Comparison of ENCODE assay signal across 10 cellular contexts in genomic region chr6:57190140-57190539, GRCh38. TPM values are rescaled to one million over a fixed set of nuclear protein-coding genes. Genes with fewer than 3 reads are reported as not detected.
A peak's percentile ranks its signal among the peaks of the same experiment; 100 is the strongest.
DNase-seq lines count a peak whose midpoint lies in the region; ATAC-seq and TF ChIP-seq lines count a peak whose summit lies in the region.
"Had no signal": no experiment of that assay in that cellular context is flagged by ENCODE, and none has a peak within 500 bp of the region (broad histone marks: within the 10 kb centered on the region; RNA-seq: fewer than 3 reads in every experiment).

No MANE protein-coding gene starts in this region.

- no peak overlapping the region for H3K9ac ChIP-seq in Karpas-422 (ENCODE audit: low read length)
- no peak overlapping the region for H3K9ac ChIP-seq in mesenchymal stem cell (ENCODE audit: low read length)

- H3K4me1 Mint-ChIP-seq in immature natural killer cell, result no peaks in the 10 kb centered on the region
- no peaks in the 10 kb centered on the region for H3K4me1 Mint-ChIP-seq in effector memory CD8-positive, alpha-beta T cell (ENCODE audit: low read depth in 2 of 2)
- H3K4me1 Mint-ChIP-seq in natural killer cell, result no peaks in the 10 kb centered on the region
- H3K4me1 Mint-ChIP-seq in activated T-cell treated with anti-CD3 and anti-CD28 coated beads, Interleukin-2, amount 50 U/mL, for 4 hours (ENCODE audit: low read depth), result no peaks in the 10 kb centered on the region

- POLR2A ChIA-PET in BJ (lab: Charles Lee), result no interaction called here

- peaks cover 12% of the 10 kb centered on the region for H3K79me1 ChIP-seq in mesenchymal stem cell (replicated peaks; ENCODE audit: low read length, poor library complexity, severe bottlenecking)

- H4K8ac ChIP-seq in mesenchymal stem cell (ENCODE audit: low read length), result no peak overlapping the region

- no peak overlapping the region for H2AK5ac ChIP-seq in mesenchymal stem cell (ENCODE audit: low read length, severe bottlenecking)

- no peaks in the 10 kb centered on the region for H3K9me2 ChIP-seq in Karpas-422 (replicated peaks; ENCODE audit: insufficient read depth, low read length)

- no peak overlapping the region for H3K4me3 ChIP-seq in BJ (ENCODE audit: low read depth, low read length)
- H3K4me3 ChIP-seq in Karpas-422 (ENCODE audit: low read length), result no peak overlapping the region
- no peak overlapping the region for H3K4me3 ChIP-seq in astrocyte of the spinal cord (ENCODE audit: low read depth, low read length)
- no peak overlapping the region for H3K4me3 ChIP-seq in mesenchymal stem cell (ENCODE audit: insufficient read depth in 1 of 2, low read depth in 1 of 2, low read length in 2 of 2)
- H3K4me3 ChIP-seq: lung had no signal

- peaks cover 9% of the 10 kb centered on the region for H3K79me2 ChIP-seq in Karpas-422 (ENCODE audit: low read length)

- H3K27ac Mint-ChIP-seq in immature natural killer cell, result no peak overlapping the region
- no peak overlapping the region for H3K27ac Mint-ChIP-seq in effector memory CD8-positive, alpha-beta T cell
- H3K27ac Mint-ChIP-seq in natural killer cell, result no peak overlapping the region
- H3K27ac Mint-ChIP-seq: activated naive CD4-positive, alpha-beta T cell treated with anti-CD3 and anti-CD28 coated beads, Interleukin-2, amount 10 ng/mL, durations not matched to agents 7 days and 5 days had no signal

- H3K9me3 ChIP-seq in Karpas-422 (ENCODE audit: low read length), result no peaks in the 10 kb centered on the region
- H3K9me3 ChIP-seq in mesenchymal stem cell (ENCODE audit: control insufficient read depth, low read length), result no peaks in the 10 kb centered on the region

- intact Hi-C loops in natural killer cell (cut with micrococcal nuclease), result no loop called here

- DNase-seq in BJ (ENCODE audit: low read depth) (no peak), Karpas-422 (peak; percentile 54), astrocyte of the spinal cord (ENCODE audit: low read depth, low spot score) (peak; percentile 57), mesenchymal stem cell (peak; percentile 49), immature natural killer cell (no peak), natural killer cell (no peak)
- DNase-seq in effector memory CD8-positive, alpha-beta T cell, result no peak
- DNase-seq in activated T-cell treated with anti-CD3 and anti-CD28 coated beads, Interleukin-2, amount 50 U/mL, for 4 hours, result no peak
- DNase-seq: activated naive CD4-positive, alpha-beta T cell treated with anti-CD3 and anti-CD28 coated beads, Interleukin-2, amount 10 ng/mL, durations not matched to agents 7 days and 5 days had no signal

- H3K9me3 Mint-ChIP-seq in immature natural killer cell (no peaks in the 10 kb centered on the region), natural killer cell (no peaks in the 10 kb centered on the region)
- H3K9me3 Mint-ChIP-seq in effector memory CD8-positive, alpha-beta T cell, result no peaks in the 10 kb centered on the region
- H3K9me3 Mint-ChIP-seq in activated T-cell treated with anti-CD3 and anti-CD28 coated beads, Interleukin-2, amount 50 U/mL, for 4 hours, result no peaks in the 10 kb centered on the region
- H3K9me3 Mint-ChIP-seq: activated naive CD4-positive, alpha-beta T cell treated with anti-CD3 and anti-CD28 coated beads, Interleukin-2, amount 10 ng/mL, durations not matched to agents 7 days and 5 days had no signal

- H3K27ac ChIP-seq in Karpas-422 (ENCODE audit: low read length) (no peak overlapping the region), mesenchymal stem cell (ENCODE audit: low read length, poor library complexity, severe bottlenecking) (no peak overlapping the region)

- H3K36me3 ChIP-seq in BJ (ENCODE audit: control insufficient read depth, insufficient read depth, low read length) (peaks cover 3% of the 10 kb centered on the region), Karpas-422 (ENCODE audit: insufficient read depth, low read length) (peaks cover 21% of the 10 kb centered on the region; the same call in 1 of the 2 replicates), mesenchymal stem cell (ENCODE audit: control insufficient read depth in 1 of 2, insufficient read depth in 2 of 2, low read depth in 1 of 2, low read length in 2 of 2) (peaks cover 5 to 90% of the 10 kb centered on the region in 2 experiments)

- H4K20me1 ChIP-seq in Karpas-422 (ENCODE audit: insufficient read depth, low read depth, low read length), result 0 out of 2 replicates have a peak, but pooled peaks cover 2% of the 10 kb centered on the region

- CTCF ChIA-PET in BJ (lab: Yijun Ruan, JAX), result interaction anchor here (0.8 to 7.3 kb wide), 8 partner anchors 8 to 287 kb away, joined by 3 to 87 read pairs (median 4); partner anchors contain the start of gene PRIM2

- no peak for ATAC-seq in effector memory CD8-positive, alpha-beta T cell (replicated peaks)
- no peak for ATAC-seq in natural killer cell
- ATAC-seq in activated T-cell treated with anti-CD3 and anti-CD28 coated beads, Interleukin-2, amount 50 U/mL, for 4 hours, result no peak

- in situ Hi-C loops in astrocyte of the spinal cord (cut with HindIII; ENCODE audit: low sequenced_read_pairs), result no loop called here

- H3K18ac ChIP-seq in mesenchymal stem cell (ENCODE audit: low read depth in 1 of 2, low read length in 2 of 2), result no peak overlapping the region

- H3K27me3 Mint-ChIP-seq in immature natural killer cell (ENCODE audit: low read depth in 3 of 3) (peaks cover 0 to 1% (median 0%) of the 10 kb centered on the region in 3 donors), natural killer cell (ENCODE audit: low read depth in 2 of 2) (no peaks in the 10 kb centered on the region)
- H3K27me3 Mint-ChIP-seq in effector memory CD8-positive, alpha-beta T cell, result no peaks in the 10 kb centered on the region
- no peaks in the 10 kb centered on the region for H3K27me3 Mint-ChIP-seq in activated T-cell treated with anti-CD3 and anti-CD28 coated beads, Interleukin-2, amount 50 U/mL, for 4 hours (ENCODE audit: low read depth)
- H3K27me3 Mint-ChIP-seq: activated naive CD4-positive, alpha-beta T cell treated with anti-CD3 and anti-CD28 coated beads, Interleukin-2, amount 10 ng/mL, durations not matched to agents 7 days and 5 days had no signal

- peaks cover 0 to 14% (median 2%) of the 10 kb centered on the region in 3 donors for H3K36me3 Mint-ChIP-seq in immature natural killer cell
- no peaks in the 10 kb centered on the region for H3K36me3 Mint-ChIP-seq in effector memory CD8-positive, alpha-beta T cell (ENCODE audit: insufficient read depth)
- H3K36me3 Mint-ChIP-seq in natural killer cell, result no peaks in the 10 kb centered on the region
- H3K36me3 Mint-ChIP-seq in activated T-cell treated with anti-CD3 and anti-CD28 coated beads, Interleukin-2, amount 50 U/mL, for 4 hours (ENCODE audit: insufficient read depth), result peaks cover 8% of the 10 kb centered on the region

- TF ChIP-seq CTCF in BJ (IDR thresholded peaks at IDR 0.05; ENCODE audit: insufficient read depth, low read depth, low read length) (peak; percentile 54; the same call in 1 of the 2 replicates), astrocyte of the spinal cord (IDR thresholded peaks at IDR 0.05; ENCODE audit: low read depth, low read length) (peak; percentile 44), natural killer cell (IDR thresholded peaks at IDR 0.05) (no peak)

- H3K27me3 ChIP-seq in BJ (ENCODE audit: control insufficient read depth, insufficient read depth, low read length), result no peaks in the 10 kb centered on the region
- no peaks in the 10 kb centered on the region for H3K27me3 ChIP-seq in Karpas-422 (ENCODE audit: low read length)
- H3K27me3 ChIP-seq in mesenchymal stem cell (ENCODE audit: control insufficient read depth in 1 of 2, insufficient read depth in 1 of 2, low read length in 2 of 2), result no peaks in the 10 kb centered on the region

- no peak overlapping the region for H3K23ac ChIP-seq in mesenchymal stem cell (ENCODE audit: low read length in 2 of 2)

- no peak overlapping the region for H3K4me2 ChIP-seq in Karpas-422 (ENCODE audit: low read depth, low read length, poor library complexity, severe bottlenecking)
- no peak overlapping the region for H3K4me2 ChIP-seq in mesenchymal stem cell (ENCODE audit: low read length, poor library complexity, severe bottlenecking)

- H2BK5ac ChIP-seq in mesenchymal stem cell (ENCODE audit: low read depth, low read length, poor library complexity, severe bottlenecking), result no peak overlapping the region

- no peak overlapping the region for H2BK12ac ChIP-seq in mesenchymal stem cell (ENCODE audit: low read length in 2 of 2)

- WGBS in mesenchymal stem cell, result 88% methylated on average over 2 of the region's 2 CpGs

- H4K91ac ChIP-seq in mesenchymal stem cell (ENCODE audit: low read length), result no peak overlapping the region

- H3K4ac ChIP-seq in mesenchymal stem cell (ENCODE audit: low read depth in 1 of 2, low read length in 2 of 2), result no peak overlapping the region

- no peak overlapping the region for H3K14ac ChIP-seq in mesenchymal stem cell (ENCODE audit: low read length in 2 of 2)

- no peak overlapping the region for H3K4me3 Mint-ChIP-seq in immature natural killer cell
- H3K4me3 Mint-ChIP-seq in effector memory CD8-positive, alpha-beta T cell, result no peak overlapping the region
- no peak overlapping the region for H3K4me3 Mint-ChIP-seq in natural killer cell
- no peak overlapping the region for H3K4me3 Mint-ChIP-seq in activated T-cell treated with anti-CD3 and anti-CD28 coated beads, Interleukin-2, amount 50 U/mL, for 4 hours
- H3K4me3 Mint-ChIP-seq: activated naive CD4-positive, alpha-beta T cell treated with anti-CD3 and anti-CD28 coated beads, Interleukin-2, amount 10 ng/mL, durations not matched to agents 7 days and 5 days had no signal

- no peak overlapping the region for H2BK120ac ChIP-seq in mesenchymal stem cell (ENCODE audit: low read depth, low read length)

- no peak overlapping the region for H2BK15ac ChIP-seq in mesenchymal stem cell (ENCODE audit: low read depth, poor library complexity, severe bottlenecking)

- no peak overlapping the region for H2AFZ ChIP-seq in Karpas-422 (ENCODE audit: low read length)
- H2AFZ ChIP-seq in mesenchymal stem cell (ENCODE audit: low read depth, low read length), result no peak overlapping the region

- no peaks in the 10 kb centered on the region; the same call in 1 of the 2 replicates for H3K4me1 ChIP-seq in Karpas-422 (ENCODE audit: low read length)
- no peaks in the 10 kb centered on the region for H3K4me1 ChIP-seq in mesenchymal stem cell (ENCODE audit: control insufficient read depth, insufficient read depth, low read depth, low read length)

RNA-seq across cellular contexts. Expression of gene BAG2, which starts 18.0 kb away (rescaled TPM):
- polyA plus RNA-seq in BJ (2011; rRNA removed) (11.2 and 22.1 TPM in 2 replicates), immature natural killer cell (1 to 10 TPM; 1.2 to 1.8 (median 1.7) TPM)
- polyA minus RNA-seq in BJ (2011; rRNA and poly(A)+ RNA removed), result 7.2 and 7.3 TPM in 2 replicates
- total RNA-seq in Karpas-422 (2014; rRNA removed; shearing (Covaris generic); ENCODE audit: low replicate concordance), result 9.0 and 19.5 TPM in 2 replicates
- polyA plus RNA-seq in mesenchymal stem cell (2013, experiment 1 of 2), result 5.6 TPM
- polyA plus RNA-seq in mesenchymal stem cell (2013, experiment 2 of 2), result 5.8 TPM
- 1 to 10 TPM; 2.8 to 3.6 (median 3.2) TPM for total RNA-seq in natural killer cell
- total RNA-seq in activated T-cell treated with anti-CD3 and anti-CD28 coated beads, Interleukin-2, amount 50 U/mL, for 4 hours, result 1 to 10 TPM; 6.3 to 7.2 (median 6.9) TPM

RNA-seq across cellular contexts. Expression of gene RAB23, which starts 32.0 kb away (rescaled TPM):
- polyA plus RNA-seq in BJ (2011; rRNA removed), result 20.6 and 51.0 TPM in 2 replicates
- polyA minus RNA-seq in BJ (2011; rRNA and poly(A)+ RNA removed), result 10.2 and 11.8 TPM in 2 replicates
- 2.8 and 3.9 TPM in 2 replicates for total RNA-seq in Karpas-422 (2014; rRNA removed; shearing (Covaris generic); ENCODE audit: low replicate concordance)
- polyA plus RNA-seq in mesenchymal stem cell (2013, experiment 1 of 2), result 21.7 TPM
- 22.7 TPM for polyA plus RNA-seq in mesenchymal stem cell (2013, experiment 2 of 2)
- 1 to 10 TPM in 1 of 3 donors, under 1 TPM in 1, not detected in 1; 0.94 to 1.1 TPM for polyA plus RNA-seq in immature natural killer cell
- 1 to 10 TPM in 1 of 3 donors, under 1 TPM in 2; 0.31 to 1.3 (median 0.77) TPM for total RNA-seq in natural killer cell
- 1 to 10 TPM; 1.5 to 2.2 (median 2.0) TPM for total RNA-seq in activated T-cell treated with anti-CD3 and anti-CD28 coated beads, Interleukin-2, amount 50 U/mL, for 4 hours

Comparison
In these comparisons a context has a peak if more than half of its experiments do, and no peak if none do; other contexts are left out.
1. DNase-seq: peak in Karpas-422 (single experiment), astrocyte of the spinal cord (single experiment) and mesenchymal stem cell (single experiment); none in BJ (single experiment), immature natural killer cell (0 of 3), effector memory CD8-positive, alpha-beta T cell (0 of 3), natural killer cell (single experiment) and activated T-cell treated with anti-CD3 and anti-CD28 coated beads, Interleukin-2, amount 50 U/mL, for 4 hours (single experiment).